25 cellular contexts compared by ENCODE assay signal in the genomic region with DNA sequence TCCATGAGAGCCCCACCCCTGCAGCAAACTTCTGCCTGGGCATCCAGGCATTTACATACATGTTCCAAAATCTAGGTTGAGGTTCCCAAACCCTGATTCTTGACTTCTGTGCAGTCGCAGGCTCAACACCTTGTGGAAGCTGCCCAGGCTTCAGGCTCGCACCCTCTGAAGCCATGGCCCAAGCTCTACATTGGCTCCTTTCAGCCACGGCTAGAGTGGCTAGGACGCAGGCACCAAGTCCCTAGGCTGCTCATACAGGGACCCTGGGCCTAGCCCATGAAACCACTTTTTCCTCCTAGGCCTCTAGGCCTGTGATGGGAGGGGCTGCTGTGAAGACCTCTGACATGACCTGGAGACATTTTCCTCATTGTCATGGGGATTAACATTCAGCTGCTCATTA.
"Had no signal": no experiment of that assay in that cellular context is flagged by ENCODE, and none has a peak within 500 bp of the region (broad histone marks: within the 10 kb centered on the region; RNA-seq: fewer than 3 reads in every experiment).

No MANE protein-coding gene starts in this region.

- H3K4me1 ChIP-seq: stomach, suprapubic skin, testis, thyroid gland, tibial artery, tibial nerve, transverse colon, upper lobe of left lung, upper lobe of right lung, uterus had no signal

- DNase-seq: stimulated activated CD4-positive, alpha-beta T cell treated with anti-CD3 and anti-CD28 coated beads, Interleukin-2, amount 100 ng/mL, for 48 hours; stimulated activated CD4-positive, alpha-beta T cell treated with anti-CD3 and anti-CD28 coated beads, Interleukin-4, amount 100 ng/mL, for 1 hour; stimulated activated CD4-positive, alpha-beta T cell treated with anti-CD3 and anti-CD28 coated beads, Interleukin-4, amount 100 ng/mL, for 24 hours; stimulated activated CD4-positive, alpha-beta T cell treated with anti-CD3 and anti-CD28 coated beads, Interleukin-4, amount 100 ng/mL, for 4 hours; stimulated activated CD8-positive, alpha-beta memory T cell treated with anti-CD3 and anti-CD28 coated beads, Interleukin-4, amount 100 ng/mL, for 48 hours; stimulated activated naive B cell treated with anti-CD40 and anti-IgM and Interleukin-4, amounts not matched to agents 10 μg/mL and 1 μg/mL and 100 μg/mL, for 72 hours; stimulated activated naive CD4-positive, alpha-beta T cell; stimulated activated naive CD4-positive, alpha-beta T cell treated with Interleukin-2 at 50 U/mL for 16 hours; stimulated activated naive CD8-positive, alpha-beta T cell treated with anti-CD3 and anti-CD28 coated beads, Interleukin-15, amount 100 ng/mL, for 72 hours; stimulated activated naive CD8-positive, alpha-beta T cell treated with anti-CD3 and anti-CD28 coated beads, Interleukin-15, Interleukin-2, amounts not matched to agents 100 U/mL and 50 U/mL, for 24 hours; stomach; substantia nigra; testis; thyroid gland; tibial artery; transverse colon; trophoblast cell; upper lobe of left lung; upper lobe of right lung; uterus had no signal

- H3K27ac ChIP-seq: stomach, suprapubic skin, testis, thoracic aorta, thyroid gland, tibial artery, tibial nerve, transverse colon, upper lobe of left lung, upper lobe of right lung, uterus had no signal

- ATAC-seq: stimulated activated effector memory CD8-positive, alpha-beta T cell treated with anti-CD3 and anti-CD28 coated beads, Interleukin-12 subunit alpha, Interleukin-12 subunit beta, amount 100 ng/mL, for 72 hours; stimulated activated memory B cell treated with anti-CD40 and anti-IgM and Interleukin-4, amounts not matched to agents 10 μg/mL and 1 μg/mL and 100 μg/mL, for 72 hours; stimulated activated naive B cell treated with anti-CD40 and anti-IgM and Interleukin-4, amounts not matched to agents 10 μg/mL and 1 μg/mL and 100 μg/mL, for 72 hours; stimulated activated naive CD8-positive, alpha-beta T cell treated with anti-CD3 and anti-CD28 coated beads, Interleukin-15, amount 100 ng/mL, for 72 hours; stimulated activated naive CD8-positive, alpha-beta T cell treated with anti-CD3 and anti-CD28 coated beads, Interleukin-15, Interleukin-2, amounts not matched to agents 100 U/mL and 50 U/mL, for 24 hours; upper lobe of right lung had no signal

- H3K36me3 ChIP-seq: stomach, suprapubic skin, thoracic aorta, thyroid gland, tibial artery, tibial nerve, transverse colon, upper lobe of left lung, upper lobe of right lung, uterus had no signal

- H3K27me3 ChIP-seq: stomach, suprapubic skin, testis, thyroid gland, tibial artery, tibial nerve, transverse colon, upper lobe of left lung, upper lobe of right lung, uterus had no signal

- H3K9me3 ChIP-seq: suprapubic skin, testis, thoracic aorta, thyroid gland, transverse colon, upper lobe of right lung, uterus had no signal

- H3K4me3 ChIP-seq: stomach, suprapubic skin, testis, thoracic aorta, thyroid gland, tibial artery, tibial nerve, transverse colon, upper lobe of left lung, upper lobe of right lung, uterus had no signal
